Comparison of ENCODE assay signal across 1 cellular context in genomic region chr7:47447621-47448349, GRCh38.
TF ChIP-seq lines count a peak whose summit lies in the region.

No MANE protein-coding gene starts in this region.

TF ChIP-seq in IMR-90, 13 proteins besides CTCF, POLR2A, EP300 and RAD21:
- no peak for TF ChIP-seq NFE2L2 (IDR thresholded peaks at IDR 0.05; ENCODE audit: low read depth, low read length)
- TF ChIP-seq FOS (IDR thresholded peaks at IDR 0.05; ENCODE audit: low read depth, low read length) = no peak
- TF ChIP-seq CHD1 (IDR thresholded peaks at IDR 0.05; ENCODE audit: low read depth, low read length) = no peak
- no peak for TF ChIP-seq MAZ (IDR thresholded peaks at IDR 0.05; ENCODE audit: borderline replicate concordance, low read depth, low read length)
- TF ChIP-seq, protein P1, sequence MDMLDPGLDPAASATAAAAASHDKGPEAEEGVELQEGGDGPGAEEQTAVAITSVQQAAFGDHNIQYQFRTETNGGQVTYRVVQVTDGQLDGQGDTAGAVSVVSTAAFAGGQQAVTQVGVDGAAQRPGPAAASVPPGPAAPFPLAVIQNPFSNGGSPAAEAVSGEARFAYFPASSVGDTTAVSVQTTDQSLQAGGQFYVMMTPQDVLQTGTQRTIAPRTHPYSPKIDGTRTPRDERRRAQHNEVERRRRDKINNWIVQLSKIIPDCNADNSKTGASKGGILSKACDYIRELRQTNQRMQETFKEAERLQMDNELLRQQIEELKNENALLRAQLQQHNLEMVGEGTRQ (IDR thresholded peaks at IDR 0.05; ENCODE audit: low read depth, low read length) = no peak
- TF ChIP-seq SMC3 (IDR thresholded peaks at IDR 0.05; ENCODE audit: low read depth, low read length) = no peak
- TF ChIP-seq CEBPB (IDR thresholded peaks at IDR 0.05; ENCODE audit: low read depth, low read length) = no peak
- no peak for TF ChIP-seq MAFK (IDR thresholded peaks at IDR 0.05; ENCODE audit: low read depth, low read length)
- TF ChIP-seq MXI1 (IDR thresholded peaks at IDR 0.05; ENCODE audit: borderline replicate concordance, low read depth, low read length) = no peak
- no peak for TF ChIP-seq RCOR1 (IDR thresholded peaks at IDR 0.05; ENCODE audit: insufficient replicate concordance, low read length)
- no peak for TF ChIP-seq RFX5 (IDR thresholded peaks at IDR 0.05; ENCODE audit: low read depth, low read length)
- no peak for TF ChIP-seq ELK1 (IDR thresholded peaks at IDR 0.05; ENCODE audit: borderline replicate concordance, low read depth, low read length)
- no peak for TF ChIP-seq BHLHE40 (IDR thresholded peaks at IDR 0.05; ENCODE audit: low read depth, low read length)
